In genomic region chr14:102020058-102020971, GRCh38 we compare ENCODE assay signal across 10 cellular contexts. TPM values are rescaled to one million over a fixed set of nuclear protein-coding genes. Genes with fewer than 3 reads are reported as not detected.
A peak's percentile ranks its signal among the peaks of the same experiment; 100 is the strongest.
DNase-seq lines count a peak whose midpoint lies in the region; ATAC-seq, FAIRE-seq and TF ChIP-seq lines count a peak whose summit lies in the region.
"Had no signal": no experiment of that assay in that cellular context is flagged by ENCODE, and none has a peak within 500 bp of the region (broad histone marks: within the 10 kb centered on the region; RNA-seq: fewer than 3 reads in every experiment).

No MANE protein-coding gene starts in this region.

- peak overlapping the region; percentile 88 for H3K27ac Mint-ChIP-seq in activated CD4-positive, alpha-beta T cell treated with anti-CD3 and anti-CD28 coated beads, Interleukin-2, amount 10 ng/mL, durations not matched to agents 24 days and 14 days
- H3K27ac Mint-ChIP-seq: endodermal cell had no signal

- H3K27me3 Mint-ChIP-seq in activated CD4-positive, alpha-beta T cell treated with anti-CD3 and anti-CD28 coated beads, Interleukin-2, amount 10 ng/mL, durations not matched to agents 24 days and 14 days, result no peaks in the 10 kb centered on the region

- peaks cover 22% of the 10 kb centered on the region for H3K4me1 Mint-ChIP-seq in activated CD4-positive, alpha-beta T cell treated with anti-CD3 and anti-CD28 coated beads, Interleukin-2, amount 10 ng/mL, durations not matched to agents 24 days and 14 days
- H3K4me1 Mint-ChIP-seq: endodermal cell had no signal

- no peak for FAIRE-seq in GM12892 (lab: Jason Lieb, UNC)
- FAIRE-seq: pancreas had no signal

- H3K36me3 Mint-ChIP-seq in activated CD4-positive, alpha-beta T cell treated with anti-CD3 and anti-CD28 coated beads, Interleukin-2, amount 10 ng/mL, durations not matched to agents 24 days and 14 days (ENCODE audit: low read depth), result peaks cover 76% of the 10 kb centered on the region

- no peak for ATAC-seq in GM19397 (IDR thresholded peaks at IDR 0.05; ENCODE audit: unreplicated experiment)
- ATAC-seq: pancreas had no signal

- DNase-seq in HCEC 1CT (peak; percentile 93), epidermal melanocyte (ENCODE audit: insufficient read length, low spot score) (peak; percentile 33), NCI-H69 (lab: John Stamatoyannopoulos, UW) (no peak), DMS153 treated with DMSO at 0.1 percent for 48 hours (lab: John Stamatoyannopoulos, UW; ENCODE audit: unreplicated experiment) (no peak), GM12892 (ENCODE audit: insufficient read length) (no peak)
- DNase-seq in activated CD4-positive, alpha-beta T cell treated with anti-CD3 and anti-CD28 coated beads, Interleukin-2, amount 10 ng/mL, durations not matched to agents 24 days and 14 days, result peak; percentile 85
- DNase-seq in stimulated activated CD8-positive, alpha-beta memory T cell treated with anti-CD3 and anti-CD28 coated beads, Interleukin-15, amount 100 ng/mL, for 48 hours (ENCODE audit: low read depth in 2 of 2), result peak; percentile 45 to 67
- DNase-seq: endodermal cell, pancreas had no signal

- peak overlapping the region; percentile 54 for H3K4me3 Mint-ChIP-seq in activated CD4-positive, alpha-beta T cell treated with anti-CD3 and anti-CD28 coated beads, Interleukin-2, amount 10 ng/mL, durations not matched to agents 24 days and 14 days
- H3K4me3 Mint-ChIP-seq: endodermal cell had no signal

- no peak for TF ChIP-seq POLR2A in GM12892 (IDR thresholded peaks at IDR 0.05; ENCODE audit: low read depth, low read length)

- H3K9me3 Mint-ChIP-seq in activated CD4-positive, alpha-beta T cell treated with anti-CD3 and anti-CD28 coated beads, Interleukin-2, amount 10 ng/mL, durations not matched to agents 24 days and 14 days, result no peaks in the 10 kb centered on the region
- H3K9me3 Mint-ChIP-seq: endodermal cell had no signal

- intact Hi-C loops in activated CD4-positive, alpha-beta T cell treated with anti-CD3 and anti-CD28 coated beads, Interleukin-2, amount 10 ng/mL, durations not matched to agents 24 days and 14 days (cut with micrococcal nuclease), result loop anchor here (2.0 kb wide), 4 partner anchors 56 to 314 kb away; partner anchors contain the start of genes DYNC1H1 and HSP90AA1

RNA-seq across cellular contexts. Expression of gene DYNC1H1, which starts 55.9 kb away (rescaled TPM):
- 265 and 272 TPM in 2 replicates for total RNA-seq in activated CD4-positive, alpha-beta T cell treated with anti-CD3 and anti-CD28 coated beads, Interleukin-2, amount 10 ng/mL, durations not matched to agents 24 days and 14 days
- 83.7 TPM for polyA plus RNA-seq in GM12892 (2012; ENCODE audit: missing spikeins)

Comparison
In these comparisons a context has a peak if more than half of its experiments do, and no peak if none do; other contexts are left out.
1. DNase-seq: peak in HCEC 1CT (single experiment), activated CD4-positive, alpha-beta T cell treated with anti-CD3 and anti-CD28 coated beads, Interleukin-2, amount 10 ng/mL, durations not matched to agents 24 days and 14 days (single experiment), epidermal melanocyte (single experiment) and stimulated activated CD8-positive, alpha-beta memory T cell treated with anti-CD3 and anti-CD28 coated beads, Interleukin-15, amount 100 ng/mL, for 48 hours (2 of 2); none in NCI-H69 (single experiment), DMS153 treated with DMSO at 0.1 percent for 48 hours (single experiment) and GM12892 (single experiment).